8 cellular contexts compared by ENCODE assay signal in the genomic region with DNA sequence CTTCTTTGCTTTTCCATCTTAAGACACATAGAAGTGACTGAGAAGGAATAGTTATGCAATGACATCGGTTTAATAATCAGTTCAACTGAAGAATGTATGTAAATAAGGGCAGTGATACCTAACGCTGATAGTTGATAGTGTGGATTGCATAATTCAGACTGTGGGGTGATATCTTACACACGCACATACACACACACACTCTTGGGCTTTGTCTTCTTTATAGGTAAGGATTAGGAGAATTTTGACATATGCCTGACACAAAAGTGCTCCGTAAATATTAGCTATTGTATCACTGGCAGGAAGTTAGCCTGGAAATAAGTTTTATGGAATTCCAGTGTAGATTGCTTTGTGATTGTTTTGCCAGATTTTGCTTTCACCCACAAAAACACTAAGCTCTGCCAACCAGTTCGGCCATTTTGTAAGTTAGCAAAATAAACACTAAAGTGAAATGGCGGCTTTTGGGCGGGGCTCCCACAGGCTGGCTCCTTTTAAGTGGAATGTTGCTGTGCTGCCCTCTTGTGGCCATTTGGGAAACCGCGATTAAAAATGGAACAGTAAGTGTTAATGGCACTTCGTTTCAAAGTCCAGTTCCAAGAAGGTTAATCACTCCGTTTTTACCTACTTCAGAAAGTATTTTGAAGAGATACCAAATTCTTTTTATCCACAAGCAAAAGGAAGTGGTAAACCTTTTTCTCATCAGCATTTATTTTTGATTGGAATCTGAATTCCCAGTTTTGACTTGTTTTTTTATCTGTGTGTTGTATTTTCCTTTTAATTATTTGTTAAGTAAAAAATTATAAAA. TPM values are rescaled to one million over a fixed set of nuclear protein-coding genes. Genes with fewer than 3 reads are reported as not detected.
DNase-seq lines count a peak whose midpoint lies in the region; ATAC-seq lines count a peak whose summit lies in the region.

No MANE protein-coding gene starts in this region.

- peak overlapping the region; percentile 80 for H3K27ac ChIP-seq in cingulate gyrus (ENCODE audit: low read depth, low read length)

- DNase-seq in Daoy (ENCODE audit: low read depth) = peak; percentile 90
- DNase-seq in NCI-H510A (lab: John Stamatoyannopoulos, UW) = peak; percentile 85
- peak; percentile 92 to 95 for DNase-seq in activated CD4-positive, alpha-beta T cell treated with anti-CD3 and anti-CD28 coated beads for 24 hours (ENCODE audit: low read depth in 2 of 2)
- peak; percentile 89 for DNase-seq in kidney glomerular epithelial cell (lab: John Stamatoyannopoulos, UW)
- DNase-seq in stimulated activated CD4-positive, alpha-beta T cell treated with anti-CD3 and anti-CD28 coated beads, Interleukin-15, amount 100 ng/mL, for 48 hours (ENCODE audit: low read depth in 2 of 2) = peak; percentile 85 to 91

- ATAC-seq in HG03342 (IDR thresholded peaks at IDR 0.05; ENCODE audit: unreplicated experiment) = peak; percentile 48
- ATAC-seq in GM19023 (IDR thresholded peaks at IDR 0.05; ENCODE audit: unreplicated experiment) = no peak

RNA-seq across cellular contexts. Expression of a gene that starts 17.7 kb away (rescaled TPM):
- 26.3 and 45.7 TPM in 2 replicates for total RNA-seq in Daoy (2014; rRNA removed; shearing (Covaris generic))
